In the genomic region with DNA sequence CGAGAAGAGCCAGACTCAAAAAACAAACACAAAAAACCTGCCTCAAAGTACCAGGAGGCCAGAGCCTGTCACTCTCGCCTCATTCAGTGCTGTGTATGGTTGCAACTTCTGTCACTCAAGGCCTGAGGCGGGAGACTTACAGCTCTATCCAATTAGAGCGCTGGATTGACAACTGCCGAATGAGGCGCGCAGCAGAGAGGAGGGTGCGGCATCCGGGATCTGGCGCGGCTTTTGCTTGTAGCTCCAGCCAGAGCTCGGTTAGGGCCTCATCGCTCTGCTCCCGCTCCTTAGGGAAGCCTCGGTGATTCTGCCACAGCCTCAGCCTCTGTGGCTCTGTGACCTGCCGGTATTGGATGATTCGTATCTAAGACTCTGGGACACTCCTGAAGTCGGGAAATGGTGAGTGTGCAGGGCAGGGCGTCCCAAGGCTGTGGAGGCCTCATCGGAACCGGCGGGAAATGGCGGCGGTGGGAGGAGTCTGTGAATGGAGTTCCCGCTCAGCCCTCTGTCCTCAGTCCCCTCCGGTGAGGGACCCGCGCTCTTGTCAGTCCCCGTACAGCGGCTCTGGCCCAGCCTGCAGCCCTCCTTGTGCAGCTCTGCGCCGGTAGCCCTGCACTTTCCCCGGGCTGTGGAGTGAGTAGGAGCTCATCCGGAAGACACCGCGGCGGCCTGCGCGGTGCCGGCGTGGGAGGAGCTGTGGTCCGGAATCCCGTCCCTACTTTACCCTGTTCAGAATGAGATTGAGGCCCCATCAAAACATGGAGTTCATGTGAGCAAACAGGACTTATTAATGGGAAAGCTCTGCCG, we compare ENCODE assay signal across 8 cellular contexts. TPM values are rescaled to one million over a fixed set of nuclear protein-coding genes. Genes with fewer than 3 reads are reported as not detected.
DNase-seq lines count a peak whose midpoint lies in the region; ATAC-seq and TF ChIP-seq lines count a peak whose summit lies in the region.

A gene (plus strand): TSS at position 227 of the 807 bp plus-strand sequence. CDS start 170 bp downstream, at position 397.

- H2AFZ ChIP-seq in GM23338 (peak within 1 kb of the TSS; percentile 35), Loucy (ENCODE audit: low read length) (0 out of 2 replicates have a peak within 1 kb of the TSS, but pooled peaks have one; percentile 11), SK-N-SH (ENCODE audit: low read depth) (no peak within 1 kb of the TSS)

- intact Hi-C loops in testis (cut with DNase I; ENCODE audit: low total_unique reads) = no loop called here

- POLR2A ChIA-PET in SK-N-SH (lab: Yijun Ruan, JAX) = no interaction called here

- H3K4me1 ChIP-seq in GM23338 (ENCODE audit: insufficient read depth) (peaks cover 10% of the 10 kb centered on the region), Loucy (ENCODE audit: insufficient read depth, low read length, poor library complexity, severe bottlenecking) (peaks cover 59% of the 10 kb centered on the region), SK-N-SH (ENCODE audit: control insufficient read depth in 1 of 2, insufficient read depth in 2 of 2, low read depth in 1 of 2, low read length in 1 of 2) (no peaks in the 10 kb centered on the region; a peak in 1 of 4 replicates), testis (peaks cover 27% of the 10 kb centered on the region)

- peak within 1 kb of the TSS; percentile 99 for H3K4me3 Mint-ChIP-seq in GM23338

- H3K36me3 ChIP-seq in GM23338 (ENCODE audit: insufficient read depth) (peaks cover 14% of the 10 kb centered on the region), Loucy (ENCODE audit: insufficient read depth, low read length) (peaks cover 25% of the 10 kb centered on the region), SK-N-SH (replicated peaks in 1 of 2; ENCODE audit: control insufficient read depth in 1 of 2, insufficient read depth in 2 of 2, low read length in 1 of 2) (no peaks in the 10 kb centered on the region), testis (ENCODE audit: low read depth, missing control alignments) (no peaks in the 10 kb centered on the region)

- peaks cover 13% of the 10 kb centered on the region for H3K9me3 Mint-ChIP-seq in GM23338
- peaks cover 17 to 26% of the 10 kb centered on the region in 2 donors for H3K9me3 Mint-ChIP-seq in activated naive CD4-positive, alpha-beta T cell treated with anti-CD3 and anti-CD28 coated beads, Interleukin-2, amount 50 U/mL, for 72 hours

- H3K79me2 ChIP-seq in GM23338 (replicated peaks; ENCODE audit: insufficient read depth) (peaks cover 49% of the 10 kb centered on the region), Loucy (ENCODE audit: insufficient read depth, low read length) (peaks cover 54% of the 10 kb centered on the region), SK-N-SH (ENCODE audit: insufficient read depth) (no peaks in the 10 kb centered on the region)

- H3K27me3 ChIP-seq in GM23338 (ENCODE audit: insufficient read depth) (no peaks in the 10 kb centered on the region), Loucy (ENCODE audit: insufficient read depth, low read length, poor library complexity, severe bottlenecking) (peaks cover 4% of the 10 kb centered on the region), SK-N-SH (ENCODE audit: insufficient read depth) (no peaks in the 10 kb centered on the region), testis (no peaks in the 10 kb centered on the region)

- H3K4me1 Mint-ChIP-seq in GM23338 = peaks cover 8% of the 10 kb centered on the region; the same call in 2 of the 3 replicates

- TF ChIP-seq EP300 in SK-N-SH (IDR thresholded peaks at IDR 0.05; ENCODE audit: borderline replicate concordance in 1 of 2, low read depth in 1 of 2, low read length in 1 of 2) = no peak

- peaks cover 49% of the 10 kb centered on the region for H3K36me3 Mint-ChIP-seq in GM23338 (ENCODE audit: low read depth)
- H3K36me3 Mint-ChIP-seq in activated naive CD4-positive, alpha-beta T cell treated with anti-CD3 and anti-CD28 coated beads, Interleukin-2, amount 50 U/mL, for 72 hours = peaks cover 51 to 60% of the 10 kb centered on the region in 2 donors

- CTCF ChIA-PET in SK-N-SH (lab: Yijun Ruan, JAX) = no interaction called here

- WGBS in SK-N-SH (ENCODE audit: low lambda C conversion rate) = 25% methylated on average over 23 of the region's 44 CpGs
- WGBS in testis, 2 donors = 1% methylated on average over 26 to 44 of the region's 44 CpGs

- TF ChIP-seq POLR2A in testis (IDR thresholded peaks at IDR 0.05) = peak; percentile 41

- ATAC-seq in GM23338 (peak; percentile 95), omental fat pad (ENCODE audit: low FRiP score) (peak; percentile 99)
- ATAC-seq in activated naive CD4-positive, alpha-beta T cell treated with anti-CD3 and anti-CD28 coated beads, Interleukin-2, amount 50 U/mL, for 72 hours = peak; percentile 95 to 98

- DNase-seq in EL (peak; percentile 95), GM23338 (ENCODE audit: low spot score) (peak; percentile 99), SK-N-SH (peak; percentile 77), glomerular endothelial cell (ENCODE audit: extremely low read depth, low read depth, low spot score) (peak; percentile 96), omental fat pad (ENCODE audit: low spot score) (peak; percentile 99), testis (peak; percentile 98)
- DNase-seq in activated naive CD4-positive, alpha-beta T cell treated with anti-CD3 and anti-CD28 coated beads, Interleukin-2, amount 50 U/mL, for 72 hours (ENCODE audit: low spot score in 2 of 2) = peak; percentile 69 to 90

- no peaks in the 10 kb centered on the region for H3F3A ChIP-seq in GM23338 (replicated peaks; ENCODE audit: low read depth)
- H3F3A ChIP-seq in Loucy (ENCODE audit: low read depth) = peaks cover 11% of the 10 kb centered on the region; the same call in 1 of the 2 replicates
- no peaks in the 10 kb centered on the region for H3F3A ChIP-seq in SK-N-SH (replicated peaks; ENCODE audit: insufficient read depth)

- H3K4me2 ChIP-seq in GM23338 = peak within 1 kb of the TSS; percentile 99
- H3K4me2 ChIP-seq in Loucy (ENCODE audit: low read depth, low read length, poor library complexity, severe bottlenecking) = peak within 1 kb of the TSS; percentile 70
- H3K4me2 ChIP-seq in SK-N-SH = no peak within 1 kb of the TSS

- peak within 1 kb of the TSS; percentile 59 for H3K4me3 ChIP-seq in GM23338
- H3K4me3 ChIP-seq in Loucy (ENCODE audit: low read length, poor library complexity, severe bottlenecking) = peak within 1 kb of the TSS; percentile 74
- H3K4me3 ChIP-seq in SK-N-SH (ENCODE audit: low read depth in 2 of 2, low read length in 1 of 2) = peak within 1 kb of the TSS in 1 of 2 experiments; percentile 43; a peak in 2 of 4 replicates
- H3K4me3 ChIP-seq in testis = peak within 1 kb of the TSS; percentile 78 to 79

- TF ChIP-seq CTCF in GM23338 (conservative IDR thresholded peaks at IDR 0.05; ENCODE audit: low read depth in 2 of 2) (no peak), Loucy (conservative IDR thresholded peaks at IDR 0.05; ENCODE audit: low read length) (no peak), SK-N-SH (IDR thresholded peaks at IDR 0.05) (no peak), omental fat pad (IDR thresholded peaks at IDR 0.05) (no peak), testis (IDR thresholded peaks at IDR 0.05) (no peak)

- H3K27ac ChIP-seq in GM23338 (ENCODE audit: low read depth) (peak within 1 kb of the TSS; percentile 90), SK-N-SH (ENCODE audit: low read depth in 2 of 2, low read length in 1 of 2) (peak within 1 kb of the TSS in 1 of 2 experiments; percentile 23; a peak in 1 of 4 replicates), testis (peak within 1 kb of the TSS; percentile 77 to 89)

- H3K9me3 ChIP-seq in Loucy (ENCODE audit: insufficient read depth, low read depth, low read length) (peaks cover 8% of the 10 kb centered on the region), SK-N-SH (no peaks in the 10 kb centered on the region), testis (no peaks in the 10 kb centered on the region)

- TF ChIP-seq RAD21 in SK-N-SH (IDR thresholded peaks at IDR 0.05; ENCODE audit: low read length) = no peak

- peaks cover 17% of the 10 kb centered on the region for H4K20me1 ChIP-seq in GM23338 (replicated peaks; ENCODE audit: insufficient read depth)
- no peaks in the 10 kb centered on the region for H4K20me1 ChIP-seq in Loucy (ENCODE audit: insufficient read depth, low read length, poor library complexity, severe bottlenecking)
- no peaks in the 10 kb centered on the region for H4K20me1 ChIP-seq in SK-N-SH (ENCODE audit: insufficient read depth)

- peak within 1 kb of the TSS; percentile 100 for H3K27ac Mint-ChIP-seq in GM23338
- H3K27ac Mint-ChIP-seq in activated naive CD4-positive, alpha-beta T cell treated with anti-CD3 and anti-CD28 coated beads, Interleukin-2, amount 50 U/mL, for 72 hours = peak within 1 kb of the TSS; percentile 92 to 100

- H3K27me3 Mint-ChIP-seq in GM23338 (ENCODE audit: insufficient read depth, low read depth, poor library complexity) = peaks cover 15% of the 10 kb centered on the region

- H3K9me2 ChIP-seq in GM23338 (ENCODE audit: insufficient read depth) (no peaks in the 10 kb centered on the region), Loucy (replicated peaks; ENCODE audit: low read depth, low read length) (no peaks in the 10 kb centered on the region), SK-N-SH (no peaks in the 10 kb centered on the region)

- H3K9ac ChIP-seq in Loucy (ENCODE audit: low read depth, low read length, poor library complexity, severe bottlenecking) (peak within 1 kb of the TSS; percentile 84), SK-N-SH (no peak within 1 kb of the TSS)

TF ChIP-seq in GM23338, 12 proteins besides CTCF, POLR2A, EP300 and RAD21 (continues in another document):
- TF ChIP-seq JUNB (IDR thresholded peaks at IDR 0.05; ENCODE audit: unreplicated experiment) (no peak), NANOG (IDR thresholded peaks at IDR 0.05; ENCODE audit: borderline replicate concordance) (0 out of 2 replicates have a peak, but pooled peaks have one; percentile 17), STAT1 (IDR thresholded peaks at IDR 0.05; ENCODE audit: unreplicated experiment) (no peak)

TF ChIP-seq in SK-N-SH, 30 proteins besides CTCF, POLR2A, EP300 and RAD21 (continues in another document):
- no peak for TF ChIP-seq POLR2AphosphoS5 (IDR thresholded peaks at IDR 0.05; ENCODE audit: low read depth, low read length)

RNA-seq across cellular contexts. Expression of the gene that starts here (rescaled TPM):
- total RNA-seq in GM23338 (2014; rRNA removed; shearing (Covaris generic)) = 29.7 and 35.1 TPM in 2 replicates
- polyA plus RNA-seq in GM23338 (2016; fragmentation: Nextera tagmentation; extraction: Ambion mirVana) (9.7 and 10.2 TPM in 2 replicates), SK-N-SH (2012; rRNA removed) (0.02 and 0.10 TPM in 2 replicates), testis (ENCODE audit: insufficient read depth, low read depth, low replicate concordance) (6.8 TPM)
- 0.05 TPM in 2 replicates for polyA plus RNA-seq in SK-N-SH (2012; cell fraction: cytosol; rRNA removed)
- 0.04 and 0.10 TPM in 2 replicates for polyA plus RNA-seq in SK-N-SH (2012; cell fraction: nucleus; rRNA removed)
- 1 to 10 TPM; 2.6 to 8.9 TPM for total RNA-seq in activated naive CD4-positive, alpha-beta T cell treated with anti-CD3 and anti-CD28 coated beads, Interleukin-2, amount 50 U/mL, for 72 hours
- total RNA-seq in glomerular endothelial cell (10.0 and 11.4 TPM in 2 replicates), omental fat pad (10 to 100 TPM in 1 of 4 donors, 1 to 10 TPM in 3; 3.6 to 14.7 (median 4.6) TPM), testis (10 to 100 TPM; 17.8 to 28.9 TPM)

Comparison
In these comparisons a context has a peak if more than half of its experiments do, and no peak if none do; other contexts are left out.
1. Peak in DNase-seq in SK-N-SH; RNA of the gene not detected or under 1 TPM.